1 cellular context compared by ENCODE assay signal in the genomic region with DNA sequence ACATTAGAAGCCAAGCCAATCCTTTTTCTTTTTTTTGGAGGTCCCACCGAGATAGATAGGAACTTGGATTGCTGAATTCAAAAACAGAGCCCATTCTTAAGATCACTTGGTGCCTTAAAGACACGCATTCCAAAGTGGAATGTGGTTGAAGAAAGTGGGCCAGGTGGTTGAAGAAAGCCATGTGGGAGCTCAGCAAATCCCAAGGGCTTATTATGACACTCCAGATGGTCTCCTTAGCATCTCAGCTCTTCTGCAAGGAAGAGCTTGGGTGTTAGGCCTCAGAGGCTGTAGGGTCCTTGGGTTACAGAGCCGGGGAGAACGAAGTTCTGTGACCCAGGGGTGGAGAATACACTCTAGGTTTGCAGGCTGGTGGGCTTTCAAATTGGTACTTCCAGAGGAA.
TF ChIP-seq lines count a peak whose summit lies in the region.

No MANE protein-coding gene starts in this region.

TF ChIP-seq in GM12878, 131 proteins besides CTCF, POLR2A, EP300 and RAD21:
- TF ChIP-seq, protein P1, sequence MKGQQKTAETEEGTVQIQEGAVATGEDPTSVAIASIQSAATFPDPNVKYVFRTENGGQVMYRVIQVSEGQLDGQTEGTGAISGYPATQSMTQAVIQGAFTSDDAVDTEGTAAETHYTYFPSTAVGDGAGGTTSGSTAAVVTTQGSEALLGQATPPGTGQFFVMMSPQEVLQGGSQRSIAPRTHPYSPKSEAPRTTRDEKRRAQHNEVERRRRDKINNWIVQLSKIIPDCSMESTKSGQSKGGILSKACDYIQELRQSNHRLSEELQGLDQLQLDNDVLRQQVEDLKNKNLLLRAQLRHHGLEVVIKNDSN (IDR thresholded peaks at IDR 0.05; ENCODE audit: borderline replicate concordance, extremely low read length, insufficient read depth, low read depth, low read length) = no peak
- TF ChIP-seq WRNIP1 (IDR thresholded peaks at IDR 0.05; ENCODE audit: borderline replicate concordance, low read depth, low read length) = no peak
- TF ChIP-seq SRF (IDR thresholded peaks at IDR 0.05; ENCODE audit: low read depth in 2 of 2, low read length in 2 of 2) = no peak
- no peak for TF ChIP-seq CBFB (IDR thresholded peaks at IDR 0.05; ENCODE audit: low read depth)
- TF ChIP-seq BHLHE40 (IDR thresholded peaks at IDR 0.05; ENCODE audit: borderline replicate concordance in 1 of 2, low read depth in 2 of 2, low read length in 1 of 2) = no peak
- TF ChIP-seq, protein P2, sequence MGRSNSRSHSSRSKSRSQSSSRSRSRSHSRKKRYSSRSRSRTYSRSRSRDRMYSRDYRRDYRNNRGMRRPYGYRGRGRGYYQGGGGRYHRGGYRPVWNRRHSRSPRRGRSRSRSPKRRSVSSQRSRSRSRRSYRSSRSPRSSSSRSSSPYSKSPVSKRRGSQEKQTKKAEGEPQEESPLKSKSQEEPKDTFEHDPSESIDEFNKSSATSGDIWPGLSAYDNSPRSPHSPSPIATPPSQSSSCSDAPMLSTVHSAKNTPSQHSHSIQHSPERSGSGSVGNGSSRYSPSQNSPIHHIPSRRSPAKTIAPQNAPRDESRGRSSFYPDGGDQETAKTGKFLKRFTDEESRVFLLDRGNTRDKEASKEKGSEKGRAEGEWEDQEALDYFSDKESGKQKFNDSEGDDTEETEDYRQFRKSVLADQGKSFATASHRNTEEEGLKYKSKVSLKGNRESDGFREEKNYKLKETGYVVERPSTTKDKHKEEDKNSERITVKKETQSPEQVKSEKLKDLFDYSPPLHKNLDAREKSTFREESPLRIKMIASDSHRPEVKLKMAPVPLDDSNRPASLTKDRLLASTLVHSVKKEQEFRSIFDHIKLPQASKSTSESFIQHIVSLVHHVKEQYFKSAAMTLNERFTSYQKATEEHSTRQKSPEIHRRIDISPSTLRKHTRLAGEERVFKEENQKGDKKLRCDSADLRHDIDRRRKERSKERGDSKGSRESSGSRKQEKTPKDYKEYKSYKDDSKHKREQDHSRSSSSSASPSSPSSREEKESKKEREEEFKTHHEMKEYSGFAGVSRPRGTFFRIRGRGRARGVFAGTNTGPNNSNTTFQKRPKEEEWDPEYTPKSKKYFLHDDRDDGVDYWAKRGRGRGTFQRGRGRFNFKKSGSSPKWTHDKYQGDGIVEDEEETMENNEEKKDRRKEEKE (IDR thresholded peaks at IDR 0.05) = no peak
- no peak for TF ChIP-seq MTA2 (IDR thresholded peaks at IDR 0.05; ENCODE audit: low read depth)
- TF ChIP-seq, protein P3, sequence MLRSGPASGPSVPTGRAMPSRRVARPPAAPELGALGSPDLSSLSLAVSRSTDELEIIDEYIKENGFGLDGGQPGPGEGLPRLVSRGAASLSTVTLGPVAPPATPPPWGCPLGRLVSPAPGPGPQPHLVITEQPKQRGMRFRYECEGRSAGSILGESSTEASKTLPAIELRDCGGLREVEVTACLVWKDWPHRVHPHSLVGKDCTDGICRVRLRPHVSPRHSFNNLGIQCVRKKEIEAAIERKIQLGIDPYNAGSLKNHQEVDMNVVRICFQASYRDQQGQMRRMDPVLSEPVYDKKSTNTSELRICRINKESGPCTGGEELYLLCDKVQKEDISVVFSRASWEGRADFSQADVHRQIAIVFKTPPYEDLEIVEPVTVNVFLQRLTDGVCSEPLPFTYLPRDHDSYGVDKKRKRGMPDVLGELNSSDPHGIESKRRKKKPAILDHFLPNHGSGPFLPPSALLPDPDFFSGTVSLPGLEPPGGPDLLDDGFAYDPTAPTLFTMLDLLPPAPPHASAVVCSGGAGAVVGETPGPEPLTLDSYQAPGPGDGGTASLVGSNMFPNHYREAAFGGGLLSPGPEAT (IDR thresholded peaks at IDR 0.05; ENCODE audit: low read depth) = no peak
- TF ChIP-seq NFXL1 (IDR thresholded peaks at IDR 0.05; ENCODE audit: borderline replicate concordance) = no peak
- TF ChIP-seq SMAD1 (IDR thresholded peaks at IDR 0.05; ENCODE audit: low read depth, partially characterized antibody) = no peak
- no peak for TF ChIP-seq RFX5 (IDR thresholded peaks at IDR 0.05; ENCODE audit: low read depth, low read length)
- TF ChIP-seq, protein P4, sequence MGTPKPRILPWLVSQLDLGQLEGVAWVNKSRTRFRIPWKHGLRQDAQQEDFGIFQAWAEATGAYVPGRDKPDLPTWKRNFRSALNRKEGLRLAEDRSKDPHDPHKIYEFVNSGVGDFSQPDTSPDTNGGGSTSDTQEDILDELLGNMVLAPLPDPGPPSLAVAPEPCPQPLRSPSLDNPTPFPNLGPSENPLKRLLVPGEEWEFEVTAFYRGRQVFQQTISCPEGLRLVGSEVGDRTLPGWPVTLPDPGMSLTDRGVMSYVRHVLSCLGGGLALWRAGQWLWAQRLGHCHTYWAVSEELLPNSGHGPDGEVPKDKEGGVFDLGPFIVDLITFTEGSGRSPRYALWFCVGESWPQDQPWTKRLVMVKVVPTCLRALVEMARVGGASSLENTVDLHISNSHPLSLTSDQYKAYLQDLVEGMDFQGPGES (IDR thresholded peaks at IDR 0.05) = no peak
- TF ChIP-seq ESRRA (IDR thresholded peaks at IDR 0.05; ENCODE audit: low read length) = no peak
- TF ChIP-seq SMARCA5 (IDR thresholded peaks at IDR 0.05) = no peak
- no peak for TF ChIP-seq RUNX3 (IDR thresholded peaks at IDR 0.05; ENCODE audit: low read length)
- TF ChIP-seq MYB (IDR thresholded peaks at IDR 0.05; ENCODE audit: borderline replicate concordance, low read depth, low read length) = no peak
- no peak for TF ChIP-seq CREB1 (IDR thresholded peaks at IDR 0.05; ENCODE audit: low read depth)
- TF ChIP-seq CREM (IDR thresholded peaks at IDR 0.05; ENCODE audit: low read depth) = no peak
- no peak for TF ChIP-seq SP1 (IDR thresholded peaks at IDR 0.05; ENCODE audit: low read depth, low read length)
- TF ChIP-seq STAT3 (IDR thresholded peaks at IDR 0.05; ENCODE audit: low read depth, low read length) = no peak
TF ChIP-seq in GM12878: peak in this region for 0.
